ENCODE assay signal across 22 cellular contexts in the genomic region with DNA sequence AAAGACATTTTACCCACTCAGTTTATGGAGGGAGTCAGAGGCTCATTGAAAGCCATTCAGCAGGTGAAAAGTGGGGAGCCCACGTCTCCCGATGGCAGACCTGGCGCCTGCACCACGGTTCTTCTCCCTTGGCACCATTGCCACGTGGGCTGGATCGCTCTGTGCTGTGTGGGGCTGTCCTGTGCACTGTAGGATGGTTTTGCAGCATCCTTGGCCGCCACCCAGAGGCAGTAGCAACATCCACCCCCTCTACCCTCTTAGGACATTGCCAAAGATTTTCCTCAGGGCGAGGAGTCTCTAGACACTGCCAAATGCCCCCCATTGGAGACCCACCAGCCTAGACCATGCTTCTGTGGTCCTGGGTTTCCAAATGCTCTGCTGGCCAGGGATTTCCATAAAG.
"Had no signal": no experiment of that assay in that cellular context is flagged by ENCODE, and none has a peak within 500 bp of the region (broad histone marks: within the 10 kb centered on the region; RNA-seq: fewer than 3 reads in every experiment).

No MANE protein-coding gene starts in this region.

- ATAC-seq: activated CD8-positive, alpha-beta T cell treated with anti-CD3 and anti-CD28 coated beads, Interleukin-2, amount 10 ng/mL, durations not matched to agents 7 days and 5 days; K562; PC-3; SK-N-SH treated with all-trans-retinoic acid at 6 μM for 48 hours had no signal

- FAIRE-seq: bronchial epithelial cell, K562, RCC 7860 had no signal

- H3K27me3 ChIP-seq: adrenal gland, SJSA1 had no signal

- H3K4me3 ChIP-seq: adrenal gland, K562, SJSA1 had no signal

- H3K9me3 ChIP-seq: adrenal gland, SJSA1 had no signal

- H3K27ac ChIP-seq: adrenal gland, SJSA1 had no signal

- H3K4me1 ChIP-seq: adrenal gland had no signal

- DNase-seq: activated CD4-positive, alpha-beta T cell treated with anti-CD3 and anti-CD28 coated beads for 48 hours; activated CD4-positive, alpha-beta T cell treated with anti-CD3 and anti-CD28 coated beads, Interleukin-2, amount 50 U/mL, for 4 hours; activated CD4-positive, CD25-positive, alpha-beta regulatory T cell treated with anti-CD3 and anti-CD28 coated beads, Interleukin-2, amount 50 U/mL, for 72 hours; activated CD8-positive, alpha-beta memory T cell treated with anti-CD3 and anti-CD28 coated beads, Interleukin-2, amount 50 U/mL, for 48 hours; activated CD8-positive, alpha-beta T cell treated with anti-CD3 and anti-CD28 coated beads, Interleukin-2, amount 10 ng/mL, durations not matched to agents 7 days and 5 days; activated naive CD4-positive, alpha-beta T cell treated with anti-CD3 and anti-CD28 coated beads, Interleukin-2, amount 50 U/mL, for 16 hours; activated naive CD8-positive, alpha-beta T cell treated with anti-CD3 and anti-CD28 coated beads, Interleukin-2, amount 10 ng/mL, durations not matched to agents 7 days and 5 days; activated T-cell treated with anti-CD3 and anti-CD28 coated beads, Interleukin-2, amount 50 U/mL, for 1 hour; adrenal gland; aorta; NCI-H1092; NCI-H1417; NCI-H1694; NCI-H2029; NK-92 treated with Interleukin-12 subunit alpha and Interleukin-12 subunit beta, amount 100 ng/mL, for 24 hours; PC-3; SW 1271 had no signal
